In genomic region chr1:224182866-224183590, GRCh38 we compare ENCODE assay signal across 8 cellular contexts. TPM values are rescaled to one million over a fixed set of nuclear protein-coding genes. Genes with fewer than 3 reads are reported as not detected.
A peak's percentile ranks its signal among the peaks of the same experiment; 100 is the strongest.
DNase-seq lines count a peak whose midpoint lies in the region; ATAC-seq, FAIRE-seq and TF ChIP-seq lines count a peak whose summit lies in the region.

DEGS1 (plus strand) TSS chr1:224183240; CDS start chr1:224183337, 97 bp downstream.

- dilution Hi-C loops in keratinocyte (cut with MboI; ENCODE audit: extremely low pct_ligation_motif_present, low sequenced_read_pairs): no loop called here

- H3K9me3 ChIP-seq in keratinocyte (ENCODE audit: control insufficient read depth, low read depth, low read length): no peaks in the 10 kb centered on the region

- peak; percentile 72 for ATAC-seq in GM18909 (IDR thresholded peaks at IDR 0.05; ENCODE audit: poor library complexity, unreplicated experiment)
- ATAC-seq in HG03139 (IDR thresholded peaks at IDR 0.05; ENCODE audit: unreplicated experiment): peak; percentile 63

- no peaks in the 10 kb centered on the region for H3K9me1 ChIP-seq in keratinocyte (ENCODE audit: control insufficient read depth, extremely low read depth, insufficient read depth, low read length)

- peaks cover 0 to 2% of the 10 kb centered on the region in 2 experiments for H3K36me3 ChIP-seq in keratinocyte (ENCODE audit: control insufficient read depth in 2 of 2, extremely low read depth in 1 of 2, insufficient read depth in 2 of 2, low read length in 2 of 2)

- peak within 1 kb of the TSS; percentile 73 to 91 (median 79) for H3K4me3 ChIP-seq in keratinocyte (ENCODE audit: control insufficient read depth in 2 of 3, extremely low read depth in 1 of 3, insufficient read depth in 2 of 3, low read depth in 1 of 3, low read length in 3 of 3)

- H3K79me2 ChIP-seq in keratinocyte (ENCODE audit: control insufficient read depth, insufficient read depth, low read length): peaks cover 49% of the 10 kb centered on the region

- H4K20me1 ChIP-seq in keratinocyte (ENCODE audit: control insufficient read depth, extremely low read depth, insufficient read depth, low read length): no peaks in the 10 kb centered on the region

- H2AFZ ChIP-seq in keratinocyte (ENCODE audit: control insufficient read depth, low read length): peak within 1 kb of the TSS; percentile 88

- H3K27ac ChIP-seq in caudate nucleus (ENCODE audit: low read depth, low read length) (peak within 1 kb of the TSS; percentile 85), keratinocyte (ENCODE audit: control insufficient read depth, insufficient read depth, low read length) (peak within 1 kb of the TSS; percentile 76)

- FAIRE-seq in keratinocyte (lab: Jason Lieb, UNC): no peak

- TF ChIP-seq CTCF in keratinocyte (optimal IDR thresholded peaks at IDR 0.05 in 1 of 3, IDR thresholded peaks at IDR 0.05 in 1 of 3, conservative IDR thresholded peaks at IDR 0.05 in 1 of 3; ENCODE audit: extremely low read depth in 1 of 3, insufficient read depth in 2 of 3, low read length in 3 of 3): no peak

- peak within 1 kb of the TSS; percentile 90 for H3K4me2 ChIP-seq in keratinocyte (ENCODE audit: control insufficient read depth, extremely low read depth, insufficient read depth, low read depth, low read length)

- H3K9ac ChIP-seq in keratinocyte (ENCODE audit: control insufficient read depth, extremely low read depth, insufficient read depth, low read length): peak within 1 kb of the TSS; percentile 88

- DNase-seq in AG08396 (ENCODE audit: low spot score) (peak; percentile 98), NCI-H2227 (lab: John Stamatoyannopoulos, UW; ENCODE audit: unreplicated experiment) (peak; percentile 95), caudate nucleus (lab: John Stamatoyannopoulos, UW) (peak in 59 of 61 donors; percentile 10 to 88 (median 75)), keratinocyte (ENCODE audit: low read depth, low spot score) (no peak)
- DNase-seq in activated CD4-positive, CD25-positive, alpha-beta regulatory T cell (lab: John Stamatoyannopoulos, UW): peak; percentile 60 to 81 (median 72)
- peak; percentile 68 to 71 for DNase-seq in stimulated activated CD4-positive, alpha-beta T cell treated with anti-CD3 and anti-CD28 coated beads, Interleukin-15, amount 100 ng/mL, for 1 hour (ENCODE audit: low read depth in 1 of 2, low spot score in 1 of 2)

- peaks cover 32% of the 10 kb centered on the region for H3K4me1 ChIP-seq in keratinocyte (ENCODE audit: control insufficient read depth, extremely low read depth, insufficient read depth, low read length)

- no peaks in the 10 kb centered on the region for H3K27me3 ChIP-seq in keratinocyte (ENCODE audit: control insufficient read depth, extremely low read depth, insufficient read depth, low read length)

RNA-seq across cellular contexts. Expression of gene DEGS1, which starts in this region (rescaled TPM):
- polyA plus RNA-seq in keratinocyte: 176 to 333 TPM (median 314 TPM) in 3 replicates
- 49.5 TPM for polyA plus RNA-seq in keratinocyte (2011; ENCODE audit: low read depth)
- 95.6 and 188 TPM in 2 replicates for polyA plus RNA-seq in keratinocyte (2011; cell fraction: cytosol; rRNA removed)
- polyA plus RNA-seq in keratinocyte (2011; cell fraction: nucleus; rRNA removed): 471 and 566 TPM in 2 replicates
- 88.8 and 134 TPM in 2 replicates for polyA plus RNA-seq in keratinocyte (2012; ENCODE audit: low replicate concordance)
- polyA minus RNA-seq in keratinocyte: 33.9 to 122 TPM (median 120 TPM) in 3 replicates
- polyA minus RNA-seq in keratinocyte (2011; cell fraction: cytosol; rRNA and poly(A)+ RNA removed): 73.1 TPM
- polyA minus RNA-seq in keratinocyte (2011; cell fraction: nucleus; rRNA and poly(A)+ RNA removed): 161 and 310 TPM in 2 replicates
